Comparison of ENCODE assay signal across 15 cellular contexts in the genomic region with DNA sequence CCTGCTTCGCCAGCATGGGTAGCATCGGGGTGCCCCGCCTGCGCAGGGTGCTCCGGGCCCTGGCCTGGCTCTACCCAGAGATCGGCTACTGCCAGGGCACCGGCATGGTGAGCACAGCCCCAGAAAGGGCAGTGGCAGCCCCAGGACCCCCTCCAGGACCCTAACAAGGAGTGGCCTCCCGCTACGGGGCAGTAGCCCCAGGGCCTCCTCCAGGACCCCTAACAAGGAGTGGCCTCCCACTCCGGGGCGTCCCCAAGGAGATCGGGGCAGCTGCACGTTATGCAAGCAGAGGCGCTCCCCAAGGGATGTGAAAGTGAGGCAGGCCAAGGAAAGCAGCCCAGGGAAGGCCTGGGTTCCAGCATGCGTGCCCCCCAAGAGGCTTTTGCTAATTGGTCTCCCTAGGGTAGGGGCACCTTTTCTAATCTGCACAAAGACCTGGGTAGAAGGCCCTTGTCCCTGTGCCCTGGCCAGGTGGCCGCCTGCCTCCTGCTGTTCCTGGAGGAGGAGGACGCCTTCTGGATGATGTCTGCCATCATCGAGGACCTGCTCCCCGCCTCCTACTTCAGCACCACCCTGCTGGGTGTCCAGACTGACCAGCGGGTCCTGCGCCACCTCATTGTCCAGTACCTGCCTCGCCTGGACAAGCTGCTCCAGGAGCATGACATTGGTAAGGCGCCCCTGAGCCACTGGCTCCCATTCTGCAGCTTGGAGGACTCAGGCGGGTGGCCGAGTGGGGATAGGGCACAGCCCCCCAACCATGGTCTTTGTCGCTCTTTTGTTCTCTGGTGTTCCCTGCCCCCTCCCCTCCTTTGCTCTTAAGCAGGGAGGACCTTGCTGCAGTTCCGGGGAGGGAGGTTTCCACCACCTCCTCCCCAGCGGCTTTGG.
"Had no signal": no experiment of that assay in that cellular context is flagged by ENCODE, and none has a peak within 500 bp of the region (broad histone marks: within the 10 kb centered on the region; RNA-seq: fewer than 3 reads in every experiment).

No MANE protein-coding gene starts in this region.

- H3K36me3 ChIP-seq: neural progenitor cell had no signal

- H3K9me3 ChIP-seq: breast epithelium, gastrocnemius medialis, left ventricle myocardium inferior had no signal

- H3K27ac ChIP-seq: breast epithelium, coronary artery, gastrocnemius medialis, left ventricle myocardium inferior, neural progenitor cell had no signal

- DNase-seq: activated CD4-positive, alpha-beta T cell treated with anti-CD3 and anti-CD28 coated beads, Interleukin-2, amount 50 U/mL, for 48 hours; activated CD8-positive, alpha-beta memory T cell treated with anti-CD3 and anti-CD28 coated beads, Interleukin-2, amount 10 ng/mL, durations not matched to agents 7 days and 5 days; activated naive CD8-positive, alpha-beta T cell treated with anti-CD3 and anti-CD28 coated beads, Interleukin-2, amount 10 ng/mL, durations not matched to agents 7 days and 5 days; activated T-cell treated with anti-CD3 and anti-CD28 coated beads, Interleukin-2, amount 50 U/mL, for 4 hours; anterior cingulate cortex; effector CD8-positive, alpha-beta T cell; left ventricle myocardium inferior; stimulated activated naive CD4-positive, alpha-beta T cell treated with Interleukin-2 at 50 U/mL for 16 hours had no signal

- H3K4me1 ChIP-seq: breast epithelium, neural progenitor cell had no signal

- H3K4me3 ChIP-seq: breast epithelium, coronary artery, gastrocnemius medialis, left ventricle myocardium inferior, neural progenitor cell, smooth muscle cell had no signal

- ATAC-seq: activated CD4-positive, CD25-positive, alpha-beta regulatory T cell treated with anti-CD3 and anti-CD28 coated beads, Interleukin-2, amount 50 U/mL, for 24 hours; activated CD8-positive, alpha-beta memory T cell treated with anti-CD3 and anti-CD28 coated beads, Interleukin-2, amount 10 ng/mL, durations not matched to agents 7 days and 5 days; activated T-cell treated with anti-CD3 and anti-CD28 coated beads, Interleukin-2, amount 50 U/mL, for 4 hours; gastrocnemius medialis; right cardiac atrium had no signal

- H3K27me3 ChIP-seq: breast epithelium, gastrocnemius medialis, neural progenitor cell had no signal
